In the genomic region with DNA sequence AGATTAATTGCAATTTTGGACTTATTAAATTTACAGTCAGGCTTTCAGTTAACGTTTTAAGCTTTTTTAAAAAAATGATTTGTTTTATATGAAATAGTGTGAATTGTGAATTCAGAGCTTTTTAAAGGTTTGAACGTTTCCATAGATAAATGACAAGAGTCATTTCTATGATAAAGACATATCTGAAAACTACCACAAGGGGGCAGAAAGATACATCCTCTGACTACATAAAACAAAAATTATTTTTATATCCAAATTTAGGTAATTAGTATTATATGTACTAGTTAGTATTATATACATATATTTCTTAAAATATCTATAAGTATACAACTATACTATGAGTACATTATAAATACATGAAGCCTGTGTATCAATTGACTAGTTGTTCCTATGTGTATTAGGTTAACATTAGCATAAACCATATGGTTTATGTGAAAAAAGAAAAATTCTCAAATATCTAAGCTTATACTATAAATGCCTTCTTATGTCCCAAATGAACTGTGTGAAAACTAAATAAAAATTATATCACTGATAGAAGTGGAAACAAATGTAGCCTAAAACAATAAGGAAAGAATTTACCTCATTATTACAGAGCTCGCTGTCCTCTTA, we compare ENCODE assay signal across 9 cellular contexts.
DNase-seq lines count a peak whose midpoint lies in the region; ATAC-seq, FAIRE-seq and TF ChIP-seq lines count a peak whose summit lies in the region.
"Had no signal": no experiment of that assay in that cellular context is flagged by ENCODE, and none has a peak within 500 bp of the region (broad histone marks: within the 10 kb centered on the region; RNA-seq: fewer than 3 reads in every experiment).

No MANE protein-coding gene starts in this region.

- ATAC-seq in WTC11 (no peak), GM21360 (IDR thresholded peaks at IDR 0.05; ENCODE audit: unreplicated experiment) (no peak)

- no peaks in the 10 kb centered on the region for H3K36me3 Mint-ChIP-seq in WTC11
- H3K36me3 Mint-ChIP-seq: activated naive CD8-positive, alpha-beta T cell treated with anti-CD3 and anti-CD28 coated beads, Interleukin-2, amount 10 ng/mL, durations not matched to agents 7 days and 5 days had no signal

- FAIRE-seq in GM19239 (lab: Jason Lieb, UNC), result no peak

- CTCF ChIA-PET in WTC11 (lab: Charles Lee), result interaction anchor here (0.6 to 3.0 kb wide), 33 partner anchors 10 to 1434 kb away, joined by 3 to 14 read pairs (median 3); a partner anchor contains a TSS

- no peak overlapping the region for H3K4me3 Mint-ChIP-seq in WTC11
- H3K4me3 Mint-ChIP-seq: activated naive CD8-positive, alpha-beta T cell treated with anti-CD3 and anti-CD28 coated beads, Interleukin-2, amount 10 ng/mL, durations not matched to agents 7 days and 5 days had no signal

- no peaks in the 10 kb centered on the region for H3K9me3 ChIP-seq in liver (ENCODE audit: control insufficient read depth in 4 of 4, low read length in 3 of 4)

- DNase-seq in HCEC 1CT (peak; percentile 32), WTC11 (ENCODE audit: low spot score) (no peak), GM19239 (ENCODE audit: insufficient read length, low spot score) (no peak), NCI-H187 (lab: John Stamatoyannopoulos, UW) (no peak), head of caudate nucleus (no peak)
- DNase-seq: activated naive CD8-positive, alpha-beta T cell treated with anti-CD3 and anti-CD28 coated beads, Interleukin-2, amount 10 ng/mL, durations not matched to agents 7 days and 5 days had no signal

- H3K27me3 Mint-ChIP-seq in WTC11 (ENCODE audit: low read depth), result peaks cover 7% of the 10 kb centered on the region

- no peak overlapping the region for H3K27ac ChIP-seq in C4-2B
- no peak overlapping the region for H3K27ac ChIP-seq in liver (ENCODE audit: low read depth in 1 of 2, low read length in 2 of 2)

- no peaks in the 10 kb centered on the region for H3K9me3 Mint-ChIP-seq in WTC11
- H3K9me3 Mint-ChIP-seq: activated naive CD8-positive, alpha-beta T cell treated with anti-CD3 and anti-CD28 coated beads, Interleukin-2, amount 10 ng/mL, durations not matched to agents 7 days and 5 days had no signal

- H3K4me3 ChIP-seq in liver (ENCODE audit: low read depth in 1 of 3, low read length in 3 of 3), result no peak overlapping the region

- no peaks in the 10 kb centered on the region for H3K36me3 ChIP-seq in liver (ENCODE audit: control insufficient read depth in 4 of 4, insufficient read depth in 3 of 4, low read depth in 1 of 4, low read length in 3 of 4)

- H3K27ac Mint-ChIP-seq in WTC11, result no peak overlapping the region
- H3K27ac Mint-ChIP-seq: activated naive CD8-positive, alpha-beta T cell treated with anti-CD3 and anti-CD28 coated beads, Interleukin-2, amount 10 ng/mL, durations not matched to agents 7 days and 5 days had no signal

- POLR2A ChIA-PET in WTC11 (lab: Charles Lee), result no interaction called here

- no peak overlapping the region for H3K9ac ChIP-seq in liver (ENCODE audit: low read depth in 1 of 2, low read length in 2 of 2)

- TF ChIP-seq CTCF in C4-2B (conservative IDR thresholded peaks at IDR 0.05), result peak; percentile 75
- TF ChIP-seq CTCF in WTC11 (IDR thresholded peaks at IDR 0.05), result peak; percentile 45
- TF ChIP-seq CTCF in liver (IDR thresholded peaks at IDR 0.05; ENCODE audit: low read depth, low read length, missing input control), result peak; percentile 29

- H3K27me3 ChIP-seq in liver (ENCODE audit: control insufficient read depth in 4 of 4, insufficient read depth in 4 of 4, low read length in 3 of 4), result peaks cover 0 to 2% (median 0%) of the 10 kb centered on the region in 4 donors

- intact Hi-C loops in head of caudate nucleus (cut with DNase I), result no loop called here

- peaks cover 29% of the 10 kb centered on the region for H3K4me1 Mint-ChIP-seq in WTC11
- H3K4me1 Mint-ChIP-seq: activated naive CD8-positive, alpha-beta T cell treated with anti-CD3 and anti-CD28 coated beads, Interleukin-2, amount 10 ng/mL, durations not matched to agents 7 days and 5 days had no signal

- TF ChIP-seq RAD21 in liver (IDR thresholded peaks at IDR 0.05), result peak; percentile 63 to 71

- H3K4me1 ChIP-seq in liver (ENCODE audit: control insufficient read depth in 4 of 4, insufficient read depth in 4 of 4, low read length in 3 of 4), result no peaks in the 10 kb centered on the region

- 33% methylated on average over 3 of the region's 3 CpGs for WGBS in liver

TF ChIP-seq in WTC11, 78 proteins besides CTCF, POLR2A, EP300 and RAD21 (continues in another document):
- TF ChIP-seq NR3C1 (CRISPR knock-in tag; conservative IDR thresholded peaks at IDR 0.05; ENCODE audit: low read depth), result no peak
- TF ChIP-seq, protein P1, sequence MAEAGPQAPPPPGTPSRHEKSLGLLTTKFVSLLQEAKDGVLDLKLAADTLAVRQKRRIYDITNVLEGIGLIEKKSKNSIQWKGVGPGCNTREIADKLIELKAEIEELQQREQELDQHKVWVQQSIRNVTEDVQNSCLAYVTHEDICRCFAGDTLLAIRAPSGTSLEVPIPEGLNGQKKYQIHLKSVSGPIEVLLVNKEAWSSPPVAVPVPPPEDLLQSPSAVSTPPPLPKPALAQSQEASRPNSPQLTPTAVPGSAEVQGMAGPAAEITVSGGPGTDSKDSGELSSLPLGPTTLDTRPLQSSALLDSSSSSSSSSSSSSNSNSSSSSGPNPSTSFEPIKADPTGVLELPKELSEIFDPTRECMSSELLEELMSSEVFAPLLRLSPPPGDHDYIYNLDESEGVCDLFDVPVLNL (CRISPR knock-in tag; IDR thresholded peaks at IDR 0.05; ENCODE audit: borderline replicate concordance, low read depth), result no peak
- TF ChIP-seq, protein P2, sequence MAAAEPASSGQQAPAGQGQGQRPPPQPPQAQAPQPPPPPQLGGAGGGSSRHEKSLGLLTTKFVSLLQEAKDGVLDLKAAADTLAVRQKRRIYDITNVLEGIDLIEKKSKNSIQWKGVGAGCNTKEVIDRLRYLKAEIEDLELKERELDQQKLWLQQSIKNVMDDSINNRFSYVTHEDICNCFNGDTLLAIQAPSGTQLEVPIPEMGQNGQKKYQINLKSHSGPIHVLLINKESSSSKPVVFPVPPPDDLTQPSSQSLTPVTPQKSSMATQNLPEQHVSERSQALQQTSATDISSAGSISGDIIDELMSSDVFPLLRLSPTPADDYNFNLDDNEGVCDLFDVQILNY (CRISPR knock-in tag; IDR thresholded peaks at IDR 0.05), result no peak
- TF ChIP-seq, protein P3, sequence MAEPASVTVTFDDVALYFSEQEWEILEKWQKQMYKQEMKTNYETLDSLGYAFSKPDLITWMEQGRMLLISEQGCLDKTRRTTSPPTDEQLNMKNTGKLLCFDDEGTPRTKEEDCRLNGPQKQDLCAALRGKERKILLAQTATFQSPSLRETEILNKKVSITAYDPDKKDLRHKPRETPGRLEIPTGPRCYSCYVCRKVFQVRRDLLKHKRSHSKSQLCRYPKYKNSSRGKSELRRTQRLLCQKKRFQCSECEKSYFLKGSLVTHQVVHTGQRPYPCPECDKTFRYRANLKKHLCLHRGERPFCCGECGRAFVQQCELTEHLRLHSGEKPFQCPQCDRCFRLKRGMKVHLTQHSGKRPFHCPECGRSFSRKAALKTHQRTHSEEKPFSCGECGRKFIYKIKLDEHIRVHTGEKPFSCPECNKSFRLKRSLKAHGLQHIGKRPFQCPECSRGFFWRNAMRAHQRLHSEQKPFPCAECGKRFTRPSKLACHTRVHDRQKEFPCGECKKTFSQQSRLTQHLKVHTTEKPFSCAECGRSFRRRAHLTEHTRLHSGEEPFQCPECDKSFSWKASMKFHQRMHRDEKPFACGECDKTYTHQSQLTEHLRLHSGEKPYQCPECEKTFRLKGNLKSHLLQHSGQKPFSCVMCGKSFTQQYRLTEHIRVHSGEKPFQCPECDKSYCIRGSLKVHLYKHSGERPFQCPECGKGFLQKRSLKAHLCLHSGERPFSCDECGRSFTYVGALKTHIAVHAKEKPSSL (CRISPR knock-in tag; conservative IDR thresholded peaks at IDR 0.05), result no peak
- no peak for TF ChIP-seq NFYB (CRISPR knock-in tag; conservative IDR thresholded peaks at IDR 0.05; ENCODE audit: low read depth)

TF ChIP-seq in liver, 16 proteins besides CTCF, POLR2A, EP300 and RAD21 (continues in another document):
- TF ChIP-seq, protein P4, sequence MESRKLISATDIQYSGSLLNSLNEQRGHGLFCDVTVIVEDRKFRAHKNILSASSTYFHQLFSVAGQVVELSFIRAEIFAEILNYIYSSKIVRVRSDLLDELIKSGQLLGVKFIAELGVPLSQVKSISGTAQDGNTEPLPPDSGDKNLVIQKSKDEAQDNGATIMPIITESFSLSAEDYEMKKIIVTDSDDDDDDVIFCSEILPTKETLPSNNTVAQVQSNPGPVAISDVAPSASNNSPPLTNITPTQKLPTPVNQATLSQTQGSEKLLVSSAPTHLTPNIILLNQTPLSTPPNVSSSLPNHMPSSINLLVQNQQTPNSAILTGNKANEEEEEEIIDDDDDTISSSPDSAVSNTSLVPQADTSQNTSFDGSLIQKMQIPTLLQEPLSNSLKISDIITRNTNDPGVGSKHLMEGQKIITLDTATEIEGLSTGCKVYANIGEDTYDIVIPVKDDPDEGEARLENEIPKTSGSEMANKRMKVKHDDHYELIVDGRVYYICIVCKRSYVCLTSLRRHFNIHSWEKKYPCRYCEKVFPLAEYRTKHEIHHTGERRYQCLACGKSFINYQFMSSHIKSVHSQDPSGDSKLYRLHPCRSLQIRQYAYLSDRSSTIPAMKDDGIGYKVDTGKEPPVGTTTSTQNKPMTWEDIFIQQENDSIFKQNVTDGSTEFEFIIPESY (IDR thresholded peaks at IDR 0.05), result no peak
- no peak for TF ChIP-seq GABPA (IDR thresholded peaks at IDR 0.05 in 1 of 2, conservative IDR thresholded peaks at IDR 0.05 in 1 of 2)
- TF ChIP-seq SP1 (IDR thresholded peaks at IDR 0.05), result no peak
- no peak for TF ChIP-seq HNF4A (conservative IDR thresholded peaks at IDR 0.05)
- TF ChIP-seq, protein P5, sequence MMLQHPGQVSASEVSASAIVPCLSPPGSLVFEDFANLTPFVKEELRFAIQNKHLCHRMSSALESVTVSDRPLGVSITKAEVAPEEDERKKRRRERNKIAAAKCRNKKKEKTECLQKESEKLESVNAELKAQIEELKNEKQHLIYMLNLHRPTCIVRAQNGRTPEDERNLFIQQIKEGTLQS (IDR thresholded peaks at IDR 0.05), result no peak
- TF ChIP-seq NR2F2 (IDR thresholded peaks at IDR 0.05), result no peak
- TF ChIP-seq RXRA (IDR thresholded peaks at IDR 0.05), result no peak
- no peak for TF ChIP-seq YY1 (IDR thresholded peaks at IDR 0.05)
- no peak for TF ChIP-seq EGR1 (IDR thresholded peaks at IDR 0.05; ENCODE audit: low read depth in 2 of 2)
- TF ChIP-seq JUND (IDR thresholded peaks at IDR 0.05), result no peak
